Comparison of ENCODE assay signal across 8 cellular contexts in genomic region chr4:173169428-173170209, GRCh38. TPM values are rescaled to one million over a fixed set of nuclear protein-coding genes. Genes with fewer than 3 reads are reported as not detected.
DNase-seq lines count a peak whose midpoint lies in the region; ATAC-seq, FAIRE-seq and TF ChIP-seq lines count a peak whose summit lies in the region.

No MANE protein-coding gene starts in this region.

- peaks cover 9% of the 10 kb centered on the region for H4K20me1 ChIP-seq in endothelial cell of umbilical vein (replicated peaks; ENCODE audit: control insufficient read depth, extremely low read depth, insufficient read depth, low read length)

- H3K27ac Mint-ChIP-seq in activated CD8-positive, alpha-beta memory T cell treated with anti-CD3 and anti-CD28 coated beads, Interleukin-2, amount 10 ng/mL, durations not matched to agents 7 days and 5 days, result peak overlapping the region; percentile 85

- TF ChIP-seq POLR2A in endothelial cell of umbilical vein (IDR thresholded peaks at IDR 0.05; ENCODE audit: low read depth, low read length), result peak; percentile 22

- H3K4me2 ChIP-seq in endothelial cell of umbilical vein (ENCODE audit: insufficient read depth, low read length), result peak overlapping the region; percentile 97

- FAIRE-seq in endothelial cell of umbilical vein (lab: Jason Lieb, UNC), result no peak

- H3K4me1 Mint-ChIP-seq in activated CD8-positive, alpha-beta memory T cell treated with anti-CD3 and anti-CD28 coated beads, Interleukin-2, amount 10 ng/mL, durations not matched to agents 7 days and 5 days, result peaks cover 33% of the 10 kb centered on the region

- H3K9me3 ChIP-seq in endothelial cell of umbilical vein (replicated peaks; ENCODE audit: control insufficient read depth, insufficient read depth, low read length), result no peaks in the 10 kb centered on the region

- H3K4me1 ChIP-seq in endothelial cell of umbilical vein (ENCODE audit: control insufficient read depth, extremely low read depth, insufficient read depth, low read length), result peaks cover 27% of the 10 kb centered on the region

- CTCF ChIA-PET in activated CD8-positive, alpha-beta memory T cell treated with anti-CD3 and anti-CD28 coated beads, Interleukin-2, amount 10 ng/mL, durations not matched to agents 7 days and 5 days (lab: Charles Lee), result interaction anchor here (1.0 to 1.8 kb wide), 4 partner anchors 53 to 167 kb away, joined by 3 to 4 read pairs (median 3); no protein-coding TSS in a partner anchor
- CTCF ChIA-PET in endothelial cell of umbilical vein (lab: Charles Lee), result interaction anchor here (1.2 to 5.1 kb wide), 8 partner anchors 41 to 156 kb away, joined by 4 to 49 read pairs (median 6); no protein-coding TSS in a partner anchor

- no TSS peak for BruUV-seq in endothelial cell of umbilical vein (replicated peaks; lab: Mats Ljungman, UMichigan)

- H3K9me1 ChIP-seq in endothelial cell of umbilical vein (replicated peaks; ENCODE audit: control insufficient read depth, extremely low read depth, insufficient read depth, low read length), result no peaks in the 10 kb centered on the region

- peak overlapping the region; percentile 73 for H2AFZ ChIP-seq in endothelial cell of umbilical vein (ENCODE audit: low read depth, low read length)

- peak overlapping the region; percentile 62 for H3K27ac ChIP-seq in endothelial cell of umbilical vein (ENCODE audit: insufficient read depth, low read depth, low read length)

- no peaks in the 10 kb centered on the region for H3K9me3 Mint-ChIP-seq in activated CD8-positive, alpha-beta memory T cell treated with anti-CD3 and anti-CD28 coated beads, Interleukin-2, amount 10 ng/mL, durations not matched to agents 7 days and 5 days (ENCODE audit: low read depth)

- ATAC-seq in GM18870 (IDR thresholded peaks at IDR 0.05; ENCODE audit: unreplicated experiment) (peak; percentile 57), HG03095 (IDR thresholded peaks at IDR 0.05; ENCODE audit: unreplicated experiment) (peak; percentile 60)
- ATAC-seq in activated CD8-positive, alpha-beta memory T cell treated with anti-CD3 and anti-CD28 coated beads, Interleukin-2, amount 10 ng/mL, durations not matched to agents 7 days and 5 days, result peak; percentile 75

- intact Hi-C loops in endothelial cell of umbilical vein (cut with micrococcal nuclease), result loop anchor here (1.0 to 5.0 kb wide), 6 partner anchors 13 to 248 kb away; partner anchors contain the start of gene SAP30

- no peaks in the 10 kb centered on the region for H3K27me3 Mint-ChIP-seq in activated CD8-positive, alpha-beta memory T cell treated with anti-CD3 and anti-CD28 coated beads, Interleukin-2, amount 10 ng/mL, durations not matched to agents 7 days and 5 days

- dilution Hi-C loops in endothelial cell of umbilical vein (cut with MboI; ENCODE audit: extremely low pct_ligation_motif_present, low sequenced_read_pairs), result no loop called here

- H3K4me3 Mint-ChIP-seq in activated CD8-positive, alpha-beta memory T cell treated with anti-CD3 and anti-CD28 coated beads, Interleukin-2, amount 10 ng/mL, durations not matched to agents 7 days and 5 days, result peak overlapping the region; percentile 83

- no peaks in the 10 kb centered on the region for H3K36me3 ChIP-seq in endothelial cell of umbilical vein (ENCODE audit: control insufficient read depth in 2 of 2, extremely low read depth in 1 of 2, insufficient read depth in 2 of 2, low read length in 2 of 2)

- TF ChIP-seq CTCF in AG10803 (conservative IDR thresholded peaks at IDR 0.05; ENCODE audit: low read length), result no peak
- no peak for TF ChIP-seq CTCF in endothelial cell of umbilical vein (IDR thresholded peaks at IDR 0.05; ENCODE audit: extremely low read depth in 1 of 2, insufficient read depth in 1 of 2, low read depth in 1 of 2, low read length in 2 of 2)

- H3K4me3 ChIP-seq in AG10803 (ENCODE audit: low read length) (peak overlapping the region; percentile 75), endothelial cell of umbilical vein (replicated peaks in 1 of 3; ENCODE audit: insufficient read depth in 1 of 3, low read depth in 1 of 3, low read length in 3 of 3) (peak overlapping the region; percentile 81 to 94 (median 83))

- H3K27me3 ChIP-seq in endothelial cell of umbilical vein (ENCODE audit: control insufficient read depth in 2 of 2, insufficient read depth in 2 of 2, low read length in 2 of 2), result no peaks in the 10 kb centered on the region

- peaks cover 8% of the 10 kb centered on the region for H3K36me3 Mint-ChIP-seq in activated CD8-positive, alpha-beta memory T cell treated with anti-CD3 and anti-CD28 coated beads, Interleukin-2, amount 10 ng/mL, durations not matched to agents 7 days and 5 days

- POLR2A ChIA-PET in endothelial cell of umbilical vein (lab: Charles Lee), result interaction anchor here (0.6 kb wide), 1 partner anchor 11 kb away, joined by 6 read pairs; no protein-coding TSS in a partner anchor

- peak overlapping the region; percentile 85 for H3K9ac ChIP-seq in endothelial cell of umbilical vein (replicated peaks; ENCODE audit: extremely low read depth, insufficient read depth, low read length)

- DNase-seq in AG10803 (ENCODE audit: low read depth), result peak; percentile 57
- peak; percentile 57 to 78 for DNase-seq in NOMO-1 (lab: John Stamatoyannopoulos, UW; ENCODE audit: unreplicated experiment in 2 of 2)
- peak; percentile 76 for DNase-seq in activated CD8-positive, alpha-beta memory T cell treated with anti-CD3 and anti-CD28 coated beads, Interleukin-2, amount 10 ng/mL, durations not matched to agents 7 days and 5 days
- DNase-seq in endothelial cell of umbilical vein (ENCODE audit: low read depth, low spot score), result peak; percentile 76
- peak; percentile 71 for DNase-seq in midbrain (lab: John Stamatoyannopoulos, UW)
- peak; percentile 11 to 31 for DNase-seq in stimulated activated CD8-positive, alpha-beta memory T cell treated with anti-CD3 and anti-CD28 coated beads, Interleukin-4, amount 100 ng/mL, for 4 hours (ENCODE audit: low read depth in 2 of 2, low spot score in 1 of 2)

- H3K79me2 ChIP-seq in endothelial cell of umbilical vein (ENCODE audit: control insufficient read depth, insufficient read depth, low read length), result peaks cover 40% of the 10 kb centered on the region

TF ChIP-seq in endothelial cell of umbilical vein, 7 proteins besides CTCF, POLR2A, EP300 and RAD21:
- TF ChIP-seq POLR2AphosphoS5 (IDR thresholded peaks at IDR 0.05; ENCODE audit: insufficient read depth, low read depth, low read length) (peak; percentile 62), MAX (IDR thresholded peaks at IDR 0.05; ENCODE audit: insufficient read depth, insufficient read length) (no peak), EZH2 (IDR thresholded peaks at IDR 0.05; ENCODE audit: borderline replicate concordance, low read depth, low read length, severe bottlenecking) (no peak), GATA2 (IDR thresholded peaks at IDR 0.05; ENCODE audit: insufficient read depth, insufficient read length, low read depth, low read length) (no peak), JUN (IDR thresholded peaks at IDR 0.05; ENCODE audit: borderline replicate concordance, insufficient read depth, insufficient read length, low read depth) (no peak), FOS (IDR thresholded peaks at IDR 0.05; ENCODE audit: borderline replicate concordance, insufficient read depth, low read length) (no peak)

RNA-seq across cellular contexts. Expression of gene GALNT7, which starts 1.0 kb away (rescaled TPM):
- 10 to 100 TPM; 16.8 to 17.8 TPM for total RNA-seq in activated CD8-positive, alpha-beta memory T cell treated with anti-CD3 and anti-CD28 coated beads, Interleukin-2, amount 10 ng/mL, durations not matched to agents 7 days and 5 days
- 54.6 and 63.3 TPM in 2 replicates for total RNA-seq in endothelial cell of umbilical vein
- polyA plus RNA-seq in endothelial cell of umbilical vein, result 14.2 and 19.6 TPM in 2 replicates
- 20.5 and 20.6 TPM in 2 replicates for polyA plus RNA-seq in endothelial cell of umbilical vein (2011; cell fraction: cytosol; rRNA removed)
- 40.6 and 59.9 TPM in 2 replicates for polyA plus RNA-seq in endothelial cell of umbilical vein (2011; cell fraction: nucleus; rRNA removed)
- 34.9 and 66.0 TPM in 2 replicates for polyA plus RNA-seq in endothelial cell of umbilical vein (2012)
- polyA minus RNA-seq in endothelial cell of umbilical vein, result 48.5 and 57.0 TPM in 2 replicates
- 8.4 TPM for polyA minus RNA-seq in endothelial cell of umbilical vein (2011; cell fraction: cytosol; rRNA and poly(A)+ RNA removed)
- 45.2 and 73.6 TPM in 2 replicates for polyA minus RNA-seq in endothelial cell of umbilical vein (2011; cell fraction: nucleus; rRNA and poly(A)+ RNA removed)

Comparison
In these comparisons a context has a peak if more than half of its experiments do, and no peak if none do; other contexts are left out.
1. Peak in every context shown above with its lines: DNase-seq, ATAC-seq, H3K4me3 ChIP-seq and H3K27ac ChIP-seq.
2. DNase-seq: peak in every context shown above with its lines; median percentile 76 in activated CD8-positive, alpha-beta memory T cell treated with anti-CD3 and anti-CD28 coated beads, Interleukin-2, amount 10 ng/mL, durations not matched to agents 7 days and 5 days; 76 in endothelial cell of umbilical vein; 71 in midbrain; 68 in NOMO-1; 57 in AG10803; 21 in stimulated activated CD8-positive, alpha-beta memory T cell treated with anti-CD3 and anti-CD28 coated beads, Interleukin-4, amount 100 ng/mL, for 4 hours.